In the genomic region with DNA sequence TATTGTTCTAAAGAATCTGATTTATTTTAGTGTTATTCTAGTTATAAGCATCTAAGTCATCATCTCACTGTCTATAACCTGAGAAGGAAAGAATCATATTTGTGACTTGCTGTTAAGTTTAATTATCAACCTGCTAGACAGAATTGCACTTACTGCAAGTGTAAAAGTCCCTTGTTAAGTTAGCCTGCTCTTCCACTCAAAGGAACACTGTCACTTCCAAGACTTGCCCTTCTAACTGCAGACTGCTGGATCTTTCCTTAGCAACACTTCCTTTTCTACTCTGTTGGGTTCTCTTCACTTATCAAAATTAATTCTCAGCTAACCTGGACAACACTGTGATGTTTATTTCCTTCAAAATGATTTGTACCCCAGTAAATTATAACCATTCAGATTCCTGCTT, we compare ENCODE assay signal across 20 cellular contexts.
"Had no signal": no experiment of that assay in that cellular context is flagged by ENCODE, and none has a peak within 500 bp of the region (broad histone marks: within the 10 kb centered on the region; RNA-seq: fewer than 3 reads in every experiment).

No MANE protein-coding gene starts in this region.

- ATAC-seq: activated CD8-positive, alpha-beta memory T cell treated with anti-CD3 and anti-CD28 coated beads, Interleukin-2, amount 10 ng/mL, durations not matched to agents 7 days and 5 days; activated T-helper 17 cell treated with anti-CD3 and anti-CD28 coated beads, Interleukin-2, amount 50 U/mL, for 72 hours; foreskin keratinocyte; left cardiac atrium; lower lobe of right lung; natural killer cell treated with Interleukin-12 subunit alpha and Interleukin-12 subunit beta and Interleukin-15 and Interleukin-18, amount 100 ng/mL, for 72 hours had no signal

- FAIRE-seq: TTC549 had no signal

- H3K4me3 ChIP-seq: lower lobe of right lung, right atrium auricular region, SK-N-MC, thoracic aorta, upper lobe of left lung had no signal

- H3K27ac ChIP-seq: foreskin keratinocyte, lower lobe of right lung, right atrium auricular region, SK-N-MC, thoracic aorta, upper lobe of left lung had no signal

- H3K27me3 ChIP-seq: foreskin keratinocyte, right atrium auricular region, upper lobe of left lung had no signal

- H3K4me1 ChIP-seq: foreskin keratinocyte, lower lobe of right lung, right atrium auricular region had no signal

- DNase-seq: activated CD4-positive, alpha-beta memory T cell treated with anti-CD3 and anti-CD28 coated beads, Interleukin-2, amount 10 ng/mL, durations not matched to agents 7 days and 5 days; activated CD4-positive, alpha-beta T cell treated with anti-CD3 and anti-CD28 coated beads for 48 hours; activated CD8-positive, alpha-beta memory T cell treated with anti-CD3 and anti-CD28 coated beads, Interleukin-2, amount 10 ng/mL, durations not matched to agents 7 days and 5 days; activated naive CD4-positive, alpha-beta T cell; activated naive CD8-positive, alpha-beta T cell treated with anti-CD3 and anti-CD28 coated beads for 36 hours; amniotic stem cell; endodermal cell; foreskin keratinocyte; left cardiac atrium; lower lobe of right lung; occipital lobe; stimulated activated CD4-positive, alpha-beta T cell treated with anti-CD3 and anti-CD28 coated beads, Interleukin-15, amount 100 ng/mL, for 24 hours; stimulated activated CD4-positive, alpha-beta T cell treated with anti-CD3 and anti-CD28 coated beads, Interleukin-2, amount 100 ng/mL, for 48 hours; upper lobe of left lung had no signal

- H3K36me3 ChIP-seq: lower lobe of right lung, right atrium auricular region, thoracic aorta, upper lobe of left lung had no signal

- H3K9me3 ChIP-seq: lower lobe of right lung, right atrium auricular region, thoracic aorta, upper lobe of left lung had no signal
